In genomic region chrX:100264200-100264599, GRCh38 we compare ENCODE assay signal across 11 cellular contexts.
DNase-seq lines count a peak whose midpoint lies in the region; ATAC-seq lines count a peak whose summit lies in the region.
"Had no signal": no experiment of that assay in that cellular context is flagged by ENCODE, and none has a peak within 500 bp of the region (broad histone marks: within the 10 kb centered on the region; RNA-seq: fewer than 3 reads in every experiment).

No MANE protein-coding gene starts in this region.

- peak; percentile 97 for ATAC-seq in GM18499 (IDR thresholded peaks at IDR 0.05; ENCODE audit: insufficient read depth, unreplicated experiment)
- peak; percentile 78 for ATAC-seq in GM19438 (IDR thresholded peaks at IDR 0.05; ENCODE audit: low read depth, unreplicated experiment)
- peak; percentile 93 for ATAC-seq in HG02852 (IDR thresholded peaks at IDR 0.05; ENCODE audit: unreplicated experiment)
- peak; percentile 88 for ATAC-seq in HG03558 (IDR thresholded peaks at IDR 0.05; ENCODE audit: extremely low read depth, unreplicated experiment)
- no peak for ATAC-seq in activated CD4-positive, CD25-positive, alpha-beta regulatory T cell treated with anti-CD3 and anti-CD28 coated beads, Interleukin-2, amount 50 U/mL, for 24 hours

- DNase-seq in NCI-H510A treated with DMSO at 0.1 percent for 48 hours (lab: John Stamatoyannopoulos, UW) (no peak), NCI-H446 treated with DMSO at 0.1 percent for 48 hours (lab: John Stamatoyannopoulos, UW) (no peak)
- no peak for DNase-seq in stimulated activated CD4-positive, alpha-beta T cell treated with anti-CD3 and anti-CD28 coated beads, Interleukin-15, amount 100 ng/mL, for 24 hours
- DNase-seq: activated naive CD8-positive, alpha-beta T cell treated with anti-CD3 and anti-CD28 coated beads, Interleukin-2, amount 10 ng/mL, durations not matched to agents 7 days and 5 days; Right ventricle myocardium superior; stimulated activated naive B cell treated with anti-CD40 and anti-IgM and Interleukin-4, amounts not matched to agents 10 μg/mL and 1 μg/mL and 100 μg/mL, for 72 hours had no signal

Comparison
In these comparisons a context has a peak if more than half of its experiments do, and no peak if none do; other contexts are left out.
1. ATAC-seq: peak in GM18499 (single experiment), GM19438 (single experiment), HG02852 (single experiment) and HG03558 (single experiment); none in activated CD4-positive, CD25-positive, alpha-beta regulatory T cell treated with anti-CD3 and anti-CD28 coated beads, Interleukin-2, amount 50 U/mL, for 24 hours (0 of 2).